In genomic region chr22:37747090-37747714, GRCh38 we compare ENCODE assay signal across 8 cellular contexts. TPM values are rescaled to one million over a fixed set of nuclear protein-coding genes. Genes with fewer than 3 reads are reported as not detected.
DNase-seq lines count a peak whose midpoint lies in the region; ATAC-seq and FAIRE-seq lines count a peak whose summit lies in the region.

No MANE protein-coding gene starts in this region.

- no peak for FAIRE-seq in small intestine (lab: Jason Lieb, UNC)

- H3K36me3 ChIP-seq in iPS DF 6.9 (ENCODE audit: control insufficient read depth, insufficient read depth, low read length) (no peaks in the 10 kb centered on the region), small intestine (ENCODE audit: control insufficient read depth in 2 of 2, insufficient read depth in 2 of 2, low read length in 2 of 2) (no peaks in the 10 kb centered on the region)

- ATAC-seq in GM18873 (IDR thresholded peaks at IDR 0.05; ENCODE audit: low FRiP score, unreplicated experiment) (no peak), GM21528 (IDR thresholded peaks at IDR 0.05; ENCODE audit: low FRiP score, unreplicated experiment) (no peak)

- H3K27ac Mint-ChIP-seq in activated CD4-positive, alpha-beta T cell treated with anti-CD3 and anti-CD28 coated beads, Interleukin-2, amount 10 ng/mL, durations not matched to agents 24 days and 14 days, result peak overlapping the region; percentile 84
- H3K27ac Mint-ChIP-seq in activated naive CD8-positive, alpha-beta T cell, result peak overlapping the region; percentile 66

- no peaks in the 10 kb centered on the region for H3K9me3 ChIP-seq in iPS DF 6.9 (ENCODE audit: control insufficient read depth, insufficient read depth, low read length)
- H3K9me3 ChIP-seq in small intestine (ENCODE audit: control insufficient read depth, low read depth), result no peaks in the 10 kb centered on the region

- no peak overlapping the region for H3K27ac ChIP-seq in iPS DF 6.9 (ENCODE audit: low read length)
- H3K27ac ChIP-seq in small intestine (ENCODE audit: low read depth in 1 of 2, low read length in 1 of 2), result peak overlapping the region; percentile 80 to 90

- peaks cover 30% of the 10 kb centered on the region for H3K4me1 Mint-ChIP-seq in activated CD4-positive, alpha-beta T cell treated with anti-CD3 and anti-CD28 coated beads, Interleukin-2, amount 10 ng/mL, durations not matched to agents 24 days and 14 days
- H3K4me1 Mint-ChIP-seq in activated naive CD8-positive, alpha-beta T cell (ENCODE audit: low read depth), result peaks cover 18% of the 10 kb centered on the region

- peak overlapping the region; percentile 89 for H3K4me3 Mint-ChIP-seq in activated CD4-positive, alpha-beta T cell treated with anti-CD3 and anti-CD28 coated beads, Interleukin-2, amount 10 ng/mL, durations not matched to agents 24 days and 14 days
- H3K4me3 Mint-ChIP-seq in activated naive CD8-positive, alpha-beta T cell, result peak overlapping the region; percentile 88

- 0 out of 2 replicates have a peak, but pooled peaks cover 2% of the 10 kb centered on the region for H3K4me1 ChIP-seq in iPS DF 6.9 (ENCODE audit: control insufficient read depth, insufficient read depth, low read length)
- peaks cover 3 to 9% of the 10 kb centered on the region in 2 donors for H3K4me1 ChIP-seq in small intestine (ENCODE audit: control insufficient read depth in 2 of 2, insufficient read depth in 1 of 2, low read depth in 1 of 2, low read length in 1 of 2)

- intact Hi-C loops in activated CD4-positive, alpha-beta T cell treated with anti-CD3 and anti-CD28 coated beads, Interleukin-2, amount 10 ng/mL, durations not matched to agents 24 days and 14 days (cut with micrococcal nuclease), result loop anchor here (5.0 kb wide), 1 partner anchor 110 kb away; the partner anchor contains the start of gene SH3BP1

- H3K36me3 Mint-ChIP-seq in activated CD4-positive, alpha-beta T cell treated with anti-CD3 and anti-CD28 coated beads, Interleukin-2, amount 10 ng/mL, durations not matched to agents 24 days and 14 days (ENCODE audit: low read depth), result peaks cover 8% of the 10 kb centered on the region
- H3K36me3 Mint-ChIP-seq in activated naive CD8-positive, alpha-beta T cell, result no peaks in the 10 kb centered on the region

- H3K27me3 ChIP-seq in iPS DF 6.9 (ENCODE audit: control insufficient read depth, insufficient read depth, low read length) (no peaks in the 10 kb centered on the region; the same call in 1 of the 2 replicates), small intestine (ENCODE audit: control insufficient read depth in 2 of 2, insufficient read depth in 2 of 2, low read length in 2 of 2) (no peaks in the 10 kb centered on the region)

- DNase-seq in activated CD4-positive, alpha-beta T cell treated with anti-CD3 and anti-CD28 coated beads, Interleukin-2, amount 10 ng/mL, durations not matched to agents 24 days and 14 days, result peak; percentile 75
- DNase-seq in activated CD4-positive, alpha-beta T cell treated with anti-CD3 and anti-CD28 coated beads, Interleukin-2, amount 50 U/mL, for 4 hours, result no peak
- DNase-seq in iPS DF 6.9 (ENCODE audit: low read depth, low spot score) (no peak), small intestine (peak; percentile 17)
- no peak for DNase-seq in central memory CD4-positive, alpha-beta T cell

- peak overlapping the region; percentile 54; the same call in 1 of the 2 replicates for H3K4me3 ChIP-seq in iPS DF 6.9 (ENCODE audit: low read length)
- peak overlapping the region; percentile 80 to 85 for H3K4me3 ChIP-seq in small intestine (ENCODE audit: low read depth in 1 of 2, low read length in 2 of 2)

- no CpG with 5 or more reads among the region's 16 CpGs for WGBS in iPS DF 6.9 (ENCODE audit: insufficient coverage, insufficient read length)
- WGBS in small intestine, 3 donors, result 11 to 16% (median 15%) methylated on average over 15 to 16 of the region's 16 CpGs

- no peaks in the 10 kb centered on the region for H3K9me3 Mint-ChIP-seq in activated CD4-positive, alpha-beta T cell treated with anti-CD3 and anti-CD28 coated beads, Interleukin-2, amount 10 ng/mL, durations not matched to agents 24 days and 14 days
- no peaks in the 10 kb centered on the region for H3K9me3 Mint-ChIP-seq in activated naive CD8-positive, alpha-beta T cell (ENCODE audit: low read depth)

- H3K27me3 Mint-ChIP-seq in activated CD4-positive, alpha-beta T cell treated with anti-CD3 and anti-CD28 coated beads, Interleukin-2, amount 10 ng/mL, durations not matched to agents 24 days and 14 days, result no peaks in the 10 kb centered on the region
- no peaks in the 10 kb centered on the region for H3K27me3 Mint-ChIP-seq in activated naive CD8-positive, alpha-beta T cell

RNA-seq across cellular contexts. Expression of gene TRIOBP, which starts 50.4 kb away (rescaled TPM):
- total RNA-seq in activated CD4-positive, alpha-beta T cell treated with anti-CD3 and anti-CD28 coated beads, Interleukin-2, amount 10 ng/mL, durations not matched to agents 24 days and 14 days, result 33.3 and 34.8 TPM in 2 replicates
- polyA plus RNA-seq in small intestine, result 10 to 100 TPM; 20.4 to 46.8 (median 27.6) TPM

Comparison
In these comparisons a context has a peak if more than half of its experiments do, and no peak if none do; other contexts are left out.
1. DNase-seq: peak in activated CD4-positive, alpha-beta T cell treated with anti-CD3 and anti-CD28 coated beads, Interleukin-2, amount 10 ng/mL, durations not matched to agents 24 days and 14 days (single experiment) and small intestine (single experiment); none in activated CD4-positive, alpha-beta T cell treated with anti-CD3 and anti-CD28 coated beads, Interleukin-2, amount 50 U/mL, for 4 hours (0 of 2), iPS DF 6.9 (single experiment) and central memory CD4-positive, alpha-beta T cell (single experiment).